Comparison of ENCODE assay signal across 3 cellular contexts in the genomic region with DNA sequence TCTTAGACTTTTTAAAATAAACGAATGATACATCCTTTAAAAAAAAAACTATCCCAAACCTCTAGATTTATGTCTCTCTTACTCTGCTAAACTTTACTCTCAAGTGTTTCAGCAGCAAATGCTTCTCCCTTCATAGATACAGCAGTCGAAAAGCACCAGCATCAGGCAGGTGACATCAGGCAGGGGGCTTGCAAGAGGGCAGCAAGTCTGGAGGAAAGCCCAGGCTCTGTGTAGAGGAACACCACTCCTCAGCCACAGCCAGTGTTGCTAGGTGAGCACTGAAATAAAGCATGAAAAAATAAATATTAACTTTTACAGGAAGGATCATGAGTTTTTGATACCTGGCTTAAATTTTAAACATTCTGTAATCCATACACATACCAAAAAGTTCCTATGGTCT.
"Had no signal": no experiment of that assay in that cellular context is flagged by ENCODE, and none has a peak within 500 bp of the region (broad histone marks: within the 10 kb centered on the region; RNA-seq: fewer than 3 reads in every experiment).

No MANE protein-coding gene starts in this region.

- DNase-seq: GDM1, GF-D8 had no signal

- H3K4me3 ChIP-seq: GM12878 had no signal
